Comparison of ENCODE assay signal across 8 cellular contexts in genomic region chr11:8033312-8033715, GRCh38. TPM values are rescaled to one million over a fixed set of nuclear protein-coding genes. Genes with fewer than 3 reads are reported as not detected.
DNase-seq lines count a peak whose midpoint lies in the region; ATAC-seq, FAIRE-seq and TF ChIP-seq lines count a peak whose summit lies in the region.

No MANE protein-coding gene starts in this region.

- TF ChIP-seq CTCF in D721Med (IDR thresholded peaks at IDR 0.05; ENCODE audit: insufficient read depth, missing control alignments) (peak; percentile 89), LNCaP clone FGC (IDR thresholded peaks at IDR 0.05; ENCODE audit: control insufficient read depth, extremely low read depth, insufficient read depth) (peak; percentile 91), prostate gland (IDR thresholded peaks at IDR 0.05) (peak; percentile 76 to 86 (median 78))

- no peaks in the 10 kb centered on the region for H3K9me3 ChIP-seq in prostate gland

- no peak overlapping the region for H3K27ac Mint-ChIP-seq in activated naive CD4-positive, alpha-beta T cell treated with anti-CD3 and anti-CD28 coated beads, Interleukin-2, amount 50 U/mL, for 72 hours

- TF ChIP-seq POLR2A in prostate gland (IDR thresholded peaks at IDR 0.05) = no peak

- intact Hi-C loops in Right ventricle myocardium superior (cut with DNase I) = loop anchor here (5.0 kb wide), 1 partner anchor 39 kb away; no protein-coding TSS in a partner anchor
- intact Hi-C loops in prostate gland (cut with DNase I) = loop anchor here (2.0 to 5.0 kb wide), 2 partner anchors 44 to 65 kb away; no protein-coding TSS in a partner anchor

- no peaks in the 10 kb centered on the region for H3K36me3 Mint-ChIP-seq in activated naive CD4-positive, alpha-beta T cell treated with anti-CD3 and anti-CD28 coated beads, Interleukin-2, amount 50 U/mL, for 72 hours

- DNase-seq in D721Med (ENCODE audit: insufficient read length, low spot score) (peak; percentile 60), LNCaP clone FGC (ENCODE audit: low read depth) (peak; percentile 38), SK-MEL-5 (ENCODE audit: low read depth, low spot score) (peak; percentile 74), Right ventricle myocardium superior (peak; percentile 87), prostate gland (ENCODE audit: low spot score) (peak; percentile 66), cortex of kidney (lab: John Stamatoyannopoulos, UW) (no peak)
- peak in 1 of 2 donors; percentile 60 for DNase-seq in activated naive CD4-positive, alpha-beta T cell treated with anti-CD3 and anti-CD28 coated beads, Interleukin-2, amount 50 U/mL, for 72 hours (ENCODE audit: low spot score in 2 of 2)

- no peaks in the 10 kb centered on the region for H3K36me3 ChIP-seq in prostate gland

- in situ Hi-C loops in SK-MEL-5 (cut with HindIII; ENCODE audit: low pct_unique_long_range_greater_than_20kb, low sequenced_read_pairs) = no loop called here

- no peak overlapping the region for H3K27ac ChIP-seq in prostate gland

- ATAC-seq in GM21529 (IDR thresholded peaks at IDR 0.05; ENCODE audit: unreplicated experiment) (peak; percentile 84), Right ventricle myocardium superior (ENCODE audit: poor library complexity) (peak; percentile 70)
- ATAC-seq in activated naive CD4-positive, alpha-beta T cell treated with anti-CD3 and anti-CD28 coated beads, Interleukin-2, amount 50 U/mL, for 72 hours = peak; percentile 78 to 84

- H3K9me3 Mint-ChIP-seq in activated naive CD4-positive, alpha-beta T cell treated with anti-CD3 and anti-CD28 coated beads, Interleukin-2, amount 50 U/mL, for 72 hours = no peaks in the 10 kb centered on the region

- H3K4me3 ChIP-seq in LNCaP clone FGC (ENCODE audit: low read depth, low read length) (no peak overlapping the region), prostate gland (no peak overlapping the region)

- H3K4me1 ChIP-seq in prostate gland (replicated peaks) = no peaks in the 10 kb centered on the region

- H3K27me3 ChIP-seq in prostate gland (replicated peaks; ENCODE audit: insufficient read depth) = no peaks in the 10 kb centered on the region

- no peak for FAIRE-seq in D721Med (lab: Jason Lieb, UNC)

- 31% methylated on average over 7 of the region's 9 CpGs for WGBS in prostate gland

RNA-seq across cellular contexts. Expression of gene EIF3F, which starts 46.2 kb away (rescaled TPM):
- 307 and 378 TPM in 2 replicates for total RNA-seq in SK-MEL-5 (2014; rRNA removed; shearing (Covaris generic))
- 488 and 548 TPM in 2 replicates for polyA plus RNA-seq in SK-MEL-5 (2015; cell fraction: cytosol; rRNA removed)
- polyA plus RNA-seq in SK-MEL-5 (2015; cell fraction: nucleus; rRNA removed) = 144 and 159 TPM in 2 replicates
- 100 to 1,000 TPM; 329 to 492 TPM for total RNA-seq in activated naive CD4-positive, alpha-beta T cell treated with anti-CD3 and anti-CD28 coated beads, Interleukin-2, amount 50 U/mL, for 72 hours
- total RNA-seq in Right ventricle myocardium superior (137 TPM), prostate gland (100 to 1,000 TPM; 321 to 473 TPM)

RNA-seq across cellular contexts. Expression of gene TUB, which starts 47.7 kb away (rescaled TPM):
- 10.0 and 10.4 TPM in 2 replicates for total RNA-seq in SK-MEL-5 (2014; rRNA removed; shearing (Covaris generic))
- 9.8 and 14.9 TPM in 2 replicates for polyA plus RNA-seq in SK-MEL-5 (2015; cell fraction: cytosol; rRNA removed)
- polyA plus RNA-seq in SK-MEL-5 (2015; cell fraction: nucleus; rRNA removed) = 56.4 and 60.0 TPM in 2 replicates
- under 1 TPM; 0.07 to 0.41 TPM for total RNA-seq in activated naive CD4-positive, alpha-beta T cell treated with anti-CD3 and anti-CD28 coated beads, Interleukin-2, amount 50 U/mL, for 72 hours
- 20.5 TPM for total RNA-seq in Right ventricle myocardium superior
- total RNA-seq in prostate gland = 10 to 100 TPM in 1 of 2 donors, 1 to 10 TPM in 1; 9.2 to 14.5 TPM
